ENCODE assay signal across 1 cellular context in genomic region chr4:159155119-159155518, GRCh38.
A peak's percentile ranks its signal among the peaks of the same experiment; 100 is the strongest.
TF ChIP-seq lines count a peak whose summit lies in the region.

No MANE protein-coding gene starts in this region.

TF ChIP-seq in K562, 482 proteins besides CTCF, POLR2A, EP300 and RAD21 (continued from another document):
- TF ChIP-seq PKNOX1 (IDR thresholded peaks at IDR 0.05) (peak; percentile 94), ELF2 (CRISPR knock-in tag; IDR thresholded peaks at IDR 0.05) (no peak), MEIS2 (IDR thresholded peaks at IDR 0.05; ENCODE audit: partially characterized antibody) (peak; percentile 25)
